ENCODE assay signal across 8 cellular contexts in genomic region chr5:80408475-80408875, GRCh38. TPM values are rescaled to one million over a fixed set of nuclear protein-coding genes. Genes with fewer than 3 reads are reported as not detected.
DNase-seq lines count a peak whose midpoint lies in the region; ATAC-seq and TF ChIP-seq lines count a peak whose summit lies in the region.

No MANE protein-coding gene starts in this region.

- intact Hi-C loops in activated CD8-positive, alpha-beta T cell treated with anti-CD3 and anti-CD28 coated beads for 36 hours (cut with micrococcal nuclease): no loop called here

- peak overlapping the region; percentile 80 for H3K9ac ChIP-seq in neural cell (ENCODE audit: low read length)

- peaks cover 2% of the 10 kb centered on the region for H3K36me3 Mint-ChIP-seq in activated CD8-positive, alpha-beta T cell treated with anti-CD3 and anti-CD28 coated beads for 36 hours (ENCODE audit: low read depth)

- peak overlapping the region; percentile 79 for H2AFZ ChIP-seq in neural cell (ENCODE audit: low read depth, low read length)

- H3F3A ChIP-seq in neural cell (ENCODE audit: insufficient read depth, low read length, poor library complexity, severe bottlenecking): no peaks in the 10 kb centered on the region

- H3K27me3 Mint-ChIP-seq in activated CD8-positive, alpha-beta T cell treated with anti-CD3 and anti-CD28 coated beads for 36 hours: no peaks in the 10 kb centered on the region

- TF ChIP-seq RAD21 in neural cell (conservative IDR thresholded peaks at IDR 0.05): no peak

- H3K4me3 ChIP-seq in fibroblast of mammary gland (ENCODE audit: control insufficient read depth, low read depth, low read length) (peak overlapping the region; percentile 86), neural cell (ENCODE audit: low read length) (peak overlapping the region; percentile 92), tibial nerve (peak overlapping the region; percentile 80 to 97 (median 88))

- peak overlapping the region; percentile 91 for H3K27ac ChIP-seq in 22Rv1
- peak overlapping the region; percentile 87 for H3K27ac ChIP-seq in neural cell (ENCODE audit: low read length)
- peak overlapping the region; percentile 97 to 99 (median 98) for H3K27ac ChIP-seq in tibial nerve

- POLR2A ChIA-PET in activated CD8-positive, alpha-beta T cell treated with anti-CD3 and anti-CD28 coated beads for 36 hours (lab: Charles Lee): no interaction called here

- H3K36me3 ChIP-seq in neural cell (ENCODE audit: insufficient read depth, low read length): no peaks in the 10 kb centered on the region
- peaks cover 0 to 5% (median 0%) of the 10 kb centered on the region in 3 donors for H3K36me3 ChIP-seq in tibial nerve

- TF ChIP-seq EP300 in neural cell (conservative IDR thresholded peaks at IDR 0.05; ENCODE audit: poor library complexity, severe bottlenecking) (no peak), tibial nerve (IDR thresholded peaks at IDR 0.05) (no peak)

- H3K27ac Mint-ChIP-seq in activated CD8-positive, alpha-beta T cell treated with anti-CD3 and anti-CD28 coated beads for 36 hours: peak overlapping the region; percentile 29

- TF ChIP-seq CTCF in 22Rv1 (IDR thresholded peaks at IDR 0.05) (no peak; the same call in none of the 2 replicates), GM10266 (IDR thresholded peaks at IDR 0.05; ENCODE audit: control insufficient read depth, insufficient read depth, low read depth, missing control alignments) (no peak), fibroblast of mammary gland (conservative IDR thresholded peaks at IDR 0.05; ENCODE audit: control insufficient read depth, insufficient read depth, low read depth, low read length) (no peak), neural cell (IDR thresholded peaks at IDR 0.05; ENCODE audit: poor library complexity, severe bottlenecking) (no peak), tibial nerve (IDR thresholded peaks at IDR 0.05) (peak in 2 of 5 experiments; percentile 4 to 20)
- TF ChIP-seq CTCF in activated CD8-positive, alpha-beta T cell treated with anti-CD3 and anti-CD28 coated beads for 36 hours (IDR thresholded peaks at IDR 0.05): no peak

- H3K27me3 ChIP-seq in neural cell (ENCODE audit: insufficient read depth, low read depth, low read length) (no peaks in the 10 kb centered on the region), tibial nerve (no peaks in the 10 kb centered on the region)

- ATAC-seq in HG02840 (IDR thresholded peaks at IDR 0.05; ENCODE audit: low FRiP score, unreplicated experiment): peak; percentile 47
- peak; percentile 12 for ATAC-seq in activated CD8-positive, alpha-beta T cell treated with anti-CD3 and anti-CD28 coated beads for 36 hours

- H3K4me1 ChIP-seq in tibial nerve: peaks cover 0 to 41% (median 15%) of the 10 kb centered on the region in 4 donors

- 0 to 1% methylated on average over 9 to 11 of the region's 19 CpGs for WGBS in tibial nerve, 2 donors

- DNase-seq in GM10266 (ENCODE audit: extremely low spot score): peak; percentile 30
- DNase-seq in NCI-H2171 treated with DMSO at 0.1 percent for 48 hours (lab: John Stamatoyannopoulos, UW): peak; percentile 43
- peak; percentile 42 for DNase-seq in activated CD8-positive, alpha-beta T cell treated with anti-CD3 and anti-CD28 coated beads for 36 hours
- peak; percentile 29 for DNase-seq in fibroblast of mammary gland (ENCODE audit: low read depth)
- DNase-seq in tibial nerve (ENCODE audit: low spot score in 2 of 2): peak in 1 of 2 donors; percentile 23

- no peaks in the 10 kb centered on the region for H3K9me3 Mint-ChIP-seq in activated CD8-positive, alpha-beta T cell treated with anti-CD3 and anti-CD28 coated beads for 36 hours

- H3K4me2 ChIP-seq in neural cell (ENCODE audit: low read length): peak overlapping the region; percentile 50

- no peaks in the 10 kb centered on the region for H3K9me3 ChIP-seq in neural cell (ENCODE audit: low read length)
- no peaks in the 10 kb centered on the region for H3K9me3 ChIP-seq in tibial nerve

- TF ChIP-seq POLR2A in tibial nerve (IDR thresholded peaks at IDR 0.05): no peak

- H3K4me3 Mint-ChIP-seq in activated CD8-positive, alpha-beta T cell treated with anti-CD3 and anti-CD28 coated beads for 36 hours: peak overlapping the region; percentile 85

- CTCF ChIA-PET in activated CD8-positive, alpha-beta T cell treated with anti-CD3 and anti-CD28 coated beads for 36 hours (lab: Charles Lee): interaction anchor here (0.9 kb wide), 1 partner anchor 700 kb away, joined by 3 read pairs; no protein-coding TSS in a partner anchor

- H3K79me2 ChIP-seq in neural cell (replicated peaks; ENCODE audit: insufficient read depth, low read length): peaks cover 45% of the 10 kb centered on the region

- no peaks in the 10 kb centered on the region for H3K9me2 ChIP-seq in neural cell (ENCODE audit: insufficient read depth, low read length)

- no peaks in the 10 kb centered on the region for H4K20me1 ChIP-seq in neural cell (ENCODE audit: insufficient read depth)

- peaks cover 19% of the 10 kb centered on the region for H3K4me1 Mint-ChIP-seq in activated CD8-positive, alpha-beta T cell treated with anti-CD3 and anti-CD28 coated beads for 36 hours (ENCODE audit: low read depth)

TF ChIP-seq in neural cell, 6 proteins besides CTCF, POLR2A, EP300 and RAD21:
- TF ChIP-seq REST (IDR thresholded peaks at IDR 0.05; ENCODE audit: borderline replicate concordance) (peak; percentile 35), SMC3 (conservative IDR thresholded peaks at IDR 0.05; ENCODE audit: poor library complexity) (no peak), POLR2AphosphoS5 (IDR thresholded peaks at IDR 0.05) (no peak)

RNA-seq across cellular contexts. Expression of gene ZFYVE16, which starts 0.6 kb away (rescaled TPM):
- total RNA-seq in activated CD8-positive, alpha-beta T cell treated with anti-CD3 and anti-CD28 coated beads for 36 hours: 1 to 10 TPM; 5.9 to 6.7 TPM
- polyA plus RNA-seq in neural cell: 74.7 and 75.8 TPM in 2 replicates
- 65.0 and 104 TPM in 2 replicates for polyA minus RNA-seq in neural cell
- total RNA-seq in tibial nerve: 10 to 100 TPM; 30.2 to 43.2 (median 36.6) TPM

Comparison
In these comparisons a context has a peak if more than half of its experiments do, and no peak if none do; other contexts are left out.
1. RNA of gene ZFYVE16, which starts 0.6 kb away (total RNA-seq): 30.2 to 43.2 TPM in tibial nerve; 5.9 to 6.7 TPM in activated CD8-positive, alpha-beta T cell treated with anti-CD3 and anti-CD28 coated beads for 36 hours; every median in the first group is over 4 times any median in the second.
2. Peak in every context shown above with its lines, with median percentiles within 50 percentile points of each other: H3K27ac ChIP-seq and H3K4me3 ChIP-seq.